16 cellular contexts compared by ENCODE assay signal in genomic region chr16:21722771-21723460, GRCh38. TPM values are rescaled to one million over a fixed set of nuclear protein-coding genes. Genes with fewer than 3 reads are reported as not detected.
DNase-seq lines count a peak whose midpoint lies in the region; ATAC-seq, FAIRE-seq and TF ChIP-seq lines count a peak whose summit lies in the region.
"Had no signal": no experiment of that assay in that cellular context is flagged by ENCODE, and none has a peak within 500 bp of the region (broad histone marks: within the 10 kb centered on the region; RNA-seq: fewer than 3 reads in every experiment).

No MANE protein-coding gene starts in this region.

- H3K79me2 ChIP-seq in mammary epithelial cell (ENCODE audit: insufficient read depth, low read length) (no peaks in the 10 kb centered on the region), HepG2 (ENCODE audit: insufficient read depth, low read length) (no peaks in the 10 kb centered on the region)

- H4K20me1 ChIP-seq in mammary epithelial cell (ENCODE audit: insufficient read depth, low read length) = no peaks in the 10 kb centered on the region
- H4K20me1 ChIP-seq in HepG2 (ENCODE audit: insufficient read depth, low read length) = no peaks in the 10 kb centered on the region
- H4K20me1 ChIP-seq: BLaER1 treated with 17β-estradiol and CSF1 and Interleukin-3, amounts not matched to agents 10 nM and 100 nM had no signal

- CTCF ChIA-PET in mammary epithelial cell (lab: Charles Lee; ENCODE audit: low non-redundant PET) (no interaction called here), MCF 10A (lab: Yijun Ruan, JAX) (interaction anchor here (0.5 to 1.5 kb wide), 4 partner anchors 14 to 79 kb away, joined by 3 to 7 read pairs (median 5); no protein-coding TSS in a partner anchor), HepG2 (lab: Yijun Ruan, JAX; ENCODE audit: low intra/inter-chr PET ratio, low total read pairs) (no interaction called here)

- no peaks in the 10 kb centered on the region for H3K9me3 Mint-ChIP-seq in MCF 10A (ENCODE audit: unreplicated experiment)

- in situ Hi-C loops in mammary epithelial cell (cut with MboI; ENCODE audit: low sequenced_read_pairs in 2 of 2) (no loop called here), HepG2 (cut with HindIII; ENCODE audit: extremely low pct_ligation_motif_present, low pct_unique_long_range_greater_than_20kb) (no loop called here)

- no peak for TF ChIP-seq RAD21 in HepG2 (CRISPR knock-in tag; IDR thresholded peaks at IDR 0.05)

- dilution Hi-C loops in mammary epithelial cell (cut with HindIII; ENCODE audit: low sequenced_read_pairs) = no loop called here

- no peaks in the 10 kb centered on the region for H3K27me3 Mint-ChIP-seq in MCF 10A (ENCODE audit: insufficient read depth, unreplicated experiment)

- intact Hi-C loops in mammary epithelial cell (cut with micrococcal nuclease) = no loop called here
- intact Hi-C loops in MCF 10A (cut with micrococcal nuclease) = no loop called here
- intact Hi-C loops in HepG2 (cut with micrococcal nuclease; ENCODE audit: unreplicated experiment) = no loop called here

- H2AFZ ChIP-seq in mammary epithelial cell (ENCODE audit: low read depth, low read length) (peak overlapping the region; percentile 50), HepG2 (ENCODE audit: low read length) (no peak overlapping the region)

- peaks cover 4% of the 10 kb centered on the region for H3K4me1 Mint-ChIP-seq in MCF 10A (ENCODE audit: insufficient read depth, unreplicated experiment)

- H3K27me3 ChIP-seq in mammary epithelial cell (ENCODE audit: insufficient read depth, low read length) (no peaks in the 10 kb centered on the region), HepG2 (ENCODE audit: control insufficient read depth in 1 of 2, insufficient read depth in 2 of 2, low read length in 2 of 2) (peaks cover 4 to 35% of the 10 kb centered on the region in 2 experiments; a peak in 3 of 5 replicates)
- H3K27me3 ChIP-seq: BLaER1 treated with 17β-estradiol and CSF1 and Interleukin-3, amounts not matched to agents 10 nM and 100 nM had no signal

- no peak for ATAC-seq in HepG2
- no peak for ATAC-seq in stimulated activated naive CD8-positive, alpha-beta T cell treated with anti-CD3 and anti-CD28 coated beads, Interleukin-15, Interleukin-2, amounts not matched to agents 100 U/mL and 50 U/mL, for 24 hours

- H3K27ac Mint-ChIP-seq in MCF 10A (ENCODE audit: low read depth, unreplicated experiment) = no peak overlapping the region
- H3K27ac Mint-ChIP-seq: CD4-positive, CD25-positive, alpha-beta regulatory T cell had no signal

- H3K27ac ChIP-seq in mammary epithelial cell (ENCODE audit: insufficient read depth, low read depth, low read length) (no peak overlapping the region), HepG2 (ENCODE audit: extremely low read length, insufficient read depth, low read length) (no peak overlapping the region)
- H3K27ac ChIP-seq: BLaER1 treated with 17β-estradiol and CSF1 and Interleukin-3, amounts not matched to agents 10 nM and 100 nM had no signal

- 8% methylated on average over 7 of the region's 7 CpGs for WGBS in mammary epithelial cell (ENCODE audit: low coverage, missing lambda C conversion rate)
- 8% methylated on average over 7 of the region's 7 CpGs for WGBS in HepG2 (ENCODE audit: low lambda C conversion rate)

- no peaks in the 10 kb centered on the region for H3K9me3 ChIP-seq in mammary epithelial cell (replicated peaks; ENCODE audit: insufficient read depth, low read length)
- H3K9me3 ChIP-seq in HepG2 (ENCODE audit: low read length) = no peaks in the 10 kb centered on the region
- H3K9me3 ChIP-seq: BLaER1 treated with 17β-estradiol and CSF1 and Interleukin-3, amounts not matched to agents 10 nM and 100 nM; HAP-1 had no signal

- DNase-seq in mammary epithelial cell = no peak
- DNase-seq in MCF 10A (ENCODE audit: unreplicated experiment) = no peak
- peak; percentile 53 for DNase-seq in NCI-H2171 treated with DMSO at 0.1 percent for 48 hours (lab: John Stamatoyannopoulos, UW)
- peak; percentile 27 to 57 for DNase-seq in cerebellar nuclear complex (lab: John Stamatoyannopoulos, UW)
- DNase-seq in HepG2 (ENCODE audit: low spot score) = no peak
- no peak for DNase-seq in SHP77 (lab: John Stamatoyannopoulos, UW)
- DNase-seq in stimulated activated naive CD8-positive, alpha-beta T cell treated with anti-CD3 and anti-CD28 coated beads, Interleukin-15, Interleukin-2, amounts not matched to agents 100 U/mL and 50 U/mL, for 24 hours = no peak
- DNase-seq in NCI-H510A treated with DMSO at 0.1 percent for 48 hours (lab: John Stamatoyannopoulos, UW) = no peak
- DNase-seq: ACHN; CD4-positive, CD25-positive, alpha-beta regulatory T cell; DMS79 had no signal

- no peak overlapping the region for H3K4me2 ChIP-seq in mammary epithelial cell (ENCODE audit: insufficient read depth, low read depth, low read length)
- H3K4me2 ChIP-seq in HepG2 (ENCODE audit: low read depth, low read length) = no peak overlapping the region
- H3K4me2 ChIP-seq: BLaER1 treated with 17β-estradiol and CSF1 and Interleukin-3, amounts not matched to agents 10 nM and 100 nM had no signal

- H3K36me3 ChIP-seq in mammary epithelial cell (ENCODE audit: insufficient read depth, low read length) = no peaks in the 10 kb centered on the region
- no peaks in the 10 kb centered on the region for H3K36me3 ChIP-seq in HepG2 (replicated peaks in 1 of 2; ENCODE audit: control insufficient read depth in 1 of 2, insufficient read depth in 2 of 2, low read length in 2 of 2)
- H3K36me3 ChIP-seq: BLaER1 treated with 17β-estradiol and CSF1 and Interleukin-3, amounts not matched to agents 10 nM and 100 nM; HAP-1 had no signal

- POLR2A ChIA-PET in MCF 10A (lab: Yijun Ruan, JAX) = no interaction called here
- POLR2A ChIA-PET in HepG2 (lab: Yijun Ruan, JAX) = no interaction called here

- H3K36me3 Mint-ChIP-seq in MCF 10A (ENCODE audit: insufficient read depth, unreplicated experiment) = no peaks in the 10 kb centered on the region
- H3K36me3 Mint-ChIP-seq: CD4-positive, CD25-positive, alpha-beta regulatory T cell had no signal

- H3K4me3 Mint-ChIP-seq in MCF 10A (ENCODE audit: unreplicated experiment) = no peak overlapping the region
- H3K4me3 Mint-ChIP-seq: CD4-positive, CD25-positive, alpha-beta regulatory T cell had no signal

- TF ChIP-seq CTCF in mammary epithelial cell (conservative IDR thresholded peaks at IDR 0.05 in 1 of 2, IDR thresholded peaks at IDR 0.05 in 1 of 2; ENCODE audit: extremely low read depth in 1 of 2, insufficient read depth in 1 of 2, low read depth in 1 of 2, low read length in 2 of 2) = no peak
- TF ChIP-seq CTCF in MCF 10A (IDR thresholded peaks at IDR 0.05; ENCODE audit: unreplicated experiment) = no peak
- no peak for TF ChIP-seq CTCF in HepG2 (CRISPR knock-in tag; IDR thresholded peaks at IDR 0.05)

- no peak for FAIRE-seq in HepG2 (lab: Jason Lieb, UNC)
- FAIRE-seq: GM12891, GM19239, H1 had no signal

- H3K4me1 ChIP-seq in mammary epithelial cell (ENCODE audit: insufficient read depth, low read length) = no peaks in the 10 kb centered on the region
- no peaks in the 10 kb centered on the region for H3K4me1 ChIP-seq in HepG2 (ENCODE audit: insufficient read depth, low read length)
- H3K4me1 ChIP-seq: HAP-1 had no signal

- BruUV-seq in mammary epithelial cell (replicated peaks; lab: Mats Ljungman, UMichigan) (no TSS peak), MCF 10A (replicated peaks; lab: Mats Ljungman, UMichigan) (no TSS peak), HepG2 (replicated peaks; lab: Mats Ljungman, UMichigan) (no TSS peak)

- H3K9ac ChIP-seq in mammary epithelial cell (ENCODE audit: insufficient read depth, low read length) (no peak overlapping the region), HepG2 (ENCODE audit: insufficient read depth, low read depth, low read length) (no peak overlapping the region)
- H3K9ac ChIP-seq: BLaER1 treated with 17β-estradiol and CSF1 and Interleukin-3, amounts not matched to agents 10 nM and 100 nM had no signal

- no peak for TF ChIP-seq POLR2A in HepG2 (IDR thresholded peaks at IDR 0.05; ENCODE audit: insufficient read depth in 1 of 2, low read depth in 2 of 2, low read length in 2 of 2)

- H3K4me3 ChIP-seq in mammary epithelial cell (replicated peaks in 1 of 3; ENCODE audit: insufficient read depth in 1 of 3, low read depth in 2 of 3, low read length in 3 of 3) = no peak overlapping the region
- no peak overlapping the region for H3K4me3 ChIP-seq in HepG2 (replicated peaks in 1 of 3; ENCODE audit: insufficient read depth in 1 of 3, low read depth in 2 of 3, low read length in 3 of 3)
- H3K4me3 ChIP-seq: BLaER1 treated with 17β-estradiol and CSF1 and Interleukin-3, amounts not matched to agents 10 nM and 100 nM; HAP-1 had no signal

- TF ChIP-seq EP300 in HepG2 (IDR thresholded peaks at IDR 0.05; ENCODE audit: low read depth in 2 of 2, low read length in 2 of 2) = no peak
- no peak for TF ChIP-seq EP300 in HepG2 (CRISPR knock-in tag; IDR thresholded peaks at IDR 0.05; ENCODE audit: borderline replicate concordance)

RNA-seq across cellular contexts. Expression of gene OTOA, which starts 59.1 kb away (rescaled TPM):
- total RNA-seq in mammary epithelial cell (1 to 10 TPM in 1 of 2 donors, under 1 TPM in 1; 0.21 to 1.5 TPM), MCF 10A (2022) (0.12 and 0.17 TPM in 2 replicates), HepG2 (2016; rRNA removed; fragmentation: Illumina TruSeq; extraction: Trizol) (0.11 and 0.15 TPM in 2 replicates)
- polyA plus RNA-seq in mammary epithelial cell (0.07 TPM), HepG2 (2011; rRNA removed) (0.01 and 0.05 TPM in 2 replicates)
- not detected for polyA minus RNA-seq in mammary epithelial cell
- total RNA-seq in HepG2 (2016; cell fraction: cytosol; rRNA removed; fragmentation: Illumina TruSeq; extraction: Trizol; ENCODE audit: low read depth) = 0.09 and 0.10 TPM in 2 replicates
- total RNA-seq in HepG2 (2016; cell fraction: insoluble cytoplasmic fraction; rRNA removed; fragmentation: Illumina TruSeq; extraction: Trizol) = 0.06 and 0.11 TPM in 2 replicates
- 0.10 TPM in 1 of 2 replicates, not detected in the other for total RNA-seq in HepG2 (2016; cell fraction: membrane; rRNA removed; fragmentation: Illumina TruSeq; extraction: Trizol)
- total RNA-seq in HepG2 (2016; cell fraction: nucleus; rRNA removed; fragmentation: Illumina TruSeq; extraction: Trizol) = 0.40 and 0.50 TPM in 2 replicates
- 0.04 and 0.09 TPM in 2 replicates for polyA plus RNA-seq in HepG2 (2011; cell fraction: cytosol; rRNA removed)
- 0.06 and 0.10 TPM in 2 replicates for polyA plus RNA-seq in HepG2 (2011; cell fraction: nucleus; rRNA removed)
- polyA plus RNA-seq in HepG2 (2012) = 0.04 TPM in 1 of 2 replicates, not detected in the other
- polyA plus RNA-seq in HepG2 (2016; cell fraction: cytosol; fragmentation: Illumina TruSeq; extraction: Trizol; ENCODE audit: low read depth) = 0.05 TPM in 1 of 2 replicates, not detected in the other
- polyA plus RNA-seq in HepG2 (2016; cell fraction: insoluble cytoplasmic fraction; fragmentation: Illumina TruSeq; extraction: Trizol; ENCODE audit: low read depth) = 0.08 TPM in 1 of 2 replicates, not detected in the other
- 0.06 TPM in 1 of 2 replicates, not detected in the other for polyA plus RNA-seq in HepG2 (2016; cell fraction: membrane; fragmentation: Illumina TruSeq; extraction: Trizol; ENCODE audit: low read depth)
- 0.20 and 0.56 TPM in 2 replicates for polyA plus RNA-seq in HepG2 (2016; cell fraction: nucleus; fragmentation: Illumina TruSeq; extraction: Trizol; ENCODE audit: insufficient read depth, low read depth)
- 0.05 TPM in 1 of 2 replicates, not detected in the other for polyA minus RNA-seq in HepG2 (2011; rRNA and poly(A)+ RNA removed; ENCODE audit: low replicate concordance)
- polyA minus RNA-seq in HepG2 (2011; cell fraction: cytosol; rRNA and poly(A)+ RNA removed) = not detected in 2 replicates
- polyA minus RNA-seq in HepG2 (2011; cell fraction: nucleus; rRNA and poly(A)+ RNA removed) = 0.25 and 0.26 TPM in 2 replicates
- total RNA-seq: CD4-positive, CD25-positive, alpha-beta regulatory T cell had no signal
- polyA plus RNA-seq: CD4-positive, CD25-positive, alpha-beta regulatory T cell had no signal

Comparison
In these comparisons a context has a peak if more than half of its experiments do, and no peak if none do; other contexts are left out.
1. DNase-seq: peak in NCI-H2171 treated with DMSO at 0.1 percent for 48 hours (single experiment) and cerebellar nuclear complex (2 of 2); none in mammary epithelial cell (single experiment), MCF 10A (single experiment), HepG2 (single experiment), SHP77 (0 of 2), stimulated activated naive CD8-positive, alpha-beta T cell treated with anti-CD3 and anti-CD28 coated beads, Interleukin-15, Interleukin-2, amounts not matched to agents 100 U/mL and 50 U/mL, for 24 hours (single experiment) and NCI-H510A treated with DMSO at 0.1 percent for 48 hours (single experiment).